In genomic region chr12:5456906-5457305, GRCh38 we compare ENCODE assay signal across 10 cellular contexts. TPM values are rescaled to one million over a fixed set of nuclear protein-coding genes. Genes with fewer than 3 reads are reported as not detected.
DNase-seq lines count a peak whose midpoint lies in the region; ATAC-seq and TF ChIP-seq lines count a peak whose summit lies in the region.
"Had no signal": no experiment of that assay in that cellular context is flagged by ENCODE, and none has a peak within 500 bp of the region (broad histone marks: within the 10 kb centered on the region; RNA-seq: fewer than 3 reads in every experiment).

No MANE protein-coding gene starts in this region.

- H2BK12ac ChIP-seq in H9 (ENCODE audit: insufficient read length, low read depth, low read length), result no peak overlapping the region

- peak overlapping the region; percentile 29 for H4K5ac ChIP-seq in H9 (ENCODE audit: insufficient read length, low read depth, low read length)

- H3K18ac ChIP-seq in H9 (ENCODE audit: insufficient read length, low read depth, low read length), result no peak overlapping the region

- no peaks in the 10 kb centered on the region for H3K79me2 ChIP-seq in H9 (ENCODE audit: insufficient read depth, low read length)

- no peak overlapping the region for H3K4me3 Mint-ChIP-seq in H9

- no peak overlapping the region for H3K27ac Mint-ChIP-seq in H9
- H3K27ac Mint-ChIP-seq: activated T-helper 2 cell treated with anti-CD3 and anti-CD28 coated beads, Interferon-gamma antibody, Interleukin-2, Interleukin-4, amounts not matched to agents 10 μg/mL and 5 μg/mL and 100 μg/mL, durations not matched to agents 14 hours and 24 hours and 36 hours had no signal

- no peak overlapping the region for H2AK5ac ChIP-seq in H9 (ENCODE audit: insufficient read length, low read length)

- no peak overlapping the region for H2BK5ac ChIP-seq in H9 (ENCODE audit: insufficient read length, low read length)

- H2AFZ ChIP-seq in H9 (ENCODE audit: low read length), result no peak overlapping the region

- no peak overlapping the region for H4K91ac ChIP-seq in H9 (ENCODE audit: insufficient read length, low read depth, low read length)

- DNase-seq in H9 (no peak), SW 1271 (lab: John Stamatoyannopoulos, UW) (peak; percentile 34 to 73), left ventricle myocardium superior (no peak), spleen (no peak), hypothalamus (lab: John Stamatoyannopoulos, UW) (no peak), 8988T (no peak)
- DNase-seq: NCI-H1048 had no signal

- H3K4ac ChIP-seq in H9 (ENCODE audit: low read depth, low read length), result no peak overlapping the region

- H3K4me1 Mint-ChIP-seq in H9, result peaks cover 9 to 12% of the 10 kb centered on the region in 2 experiments

- WGBS in H9 (ENCODE audit: extremely low coverage, insufficient read length, low lambda C conversion rate), result no CpG with 5 or more reads among the region's 8 CpGs
- whole genome bisulfite sequencing in spleen, 5 donors, result 2 to 11% (median 11%) methylated on average over 6 to 8 of the region's 8 CpGs

- H3K4me3 ChIP-seq in spleen, result no peak overlapping the region

- H4K8ac ChIP-seq in H9 (replicated peaks; ENCODE audit: insufficient read length, low read depth, low read length), result no peak overlapping the region

- no peak overlapping the region for H3K14ac ChIP-seq in H9 (ENCODE audit: insufficient read depth, low read length)

- no peaks in the 10 kb centered on the region for H3K23me2 ChIP-seq in H9 (ENCODE audit: insufficient read length, low read depth, low read length, poor library complexity, severe bottlenecking)

- ATAC-seq in left ventricle myocardium superior (peak; percentile 45), HG02678 (IDR thresholded peaks at IDR 0.05; ENCODE audit: unreplicated experiment) (no peak)
- ATAC-seq: foreskin keratinocyte had no signal

- H3K27me3 Mint-ChIP-seq in H9 (ENCODE audit: low read depth), result peaks cover 7% of the 10 kb centered on the region

- TF ChIP-seq CTCF in H9 (conservative IDR thresholded peaks at IDR 0.05) (no peak), spleen (IDR thresholded peaks at IDR 0.05 in 8 of 11, conservative IDR thresholded peaks at IDR 0.05 in 3 of 11) (no peak)

- H3K36me3 Mint-ChIP-seq in H9 (ENCODE audit: insufficient read depth in 1 of 3, low read depth in 3 of 3), result no peaks in the 10 kb centered on the region; a peak in 1 of 7 replicates

- H3K9me3 ChIP-seq in H9 (ENCODE audit: control insufficient read depth, low read depth, low read length) (no peaks in the 10 kb centered on the region), spleen (no peaks in the 10 kb centered on the region)

- no peak overlapping the region for H2BK15ac ChIP-seq in H9 (ENCODE audit: low read depth, low read length)

- H3K36me3 ChIP-seq in spleen, result no peaks in the 10 kb centered on the region

- no peak overlapping the region for H3K27ac ChIP-seq in H9 (ENCODE audit: insufficient read length, low read depth, low read length)
- peak overlapping the region in 7 of 8 donors; percentile 20 to 65 (median 51) for H3K27ac ChIP-seq in spleen
- H3K27ac ChIP-seq: foreskin keratinocyte had no signal

- H3K23ac ChIP-seq in H9 (ENCODE audit: insufficient read length, low read depth, low read length), result no peak overlapping the region

- H3K4me1 ChIP-seq in H9 (ENCODE audit: insufficient read depth, low read length) (peaks cover 5% of the 10 kb centered on the region; the same call in 1 of the 2 replicates), spleen (peaks cover 7 to 15% (median 12%) of the 10 kb centered on the region in 6 donors)

- no peaks in the 10 kb centered on the region for H4K20me1 ChIP-seq in H9 (ENCODE audit: control insufficient read depth, insufficient read depth, insufficient read length)

- TF ChIP-seq POLR2A in spleen (IDR thresholded peaks at IDR 0.05), result no peak

- H3K9ac ChIP-seq in H9 (ENCODE audit: extremely low read depth, insufficient read length, low read length), result no peak overlapping the region

- no peak overlapping the region for H3K56ac ChIP-seq in H9 (ENCODE audit: insufficient read length, low read depth, low read length)

- H3T11ph ChIP-seq in H9 (ENCODE audit: low read length), result no peak overlapping the region

- H3K4me2 ChIP-seq in H9 (ENCODE audit: insufficient read depth, insufficient read length, low read length), result no peak overlapping the region

- no peak overlapping the region for H2BK20ac ChIP-seq in H9 (ENCODE audit: low read depth, low read length, poor library complexity, severe bottlenecking)

- intact Hi-C loops in left ventricle myocardium superior (cut with micrococcal nuclease), result no loop called here
- intact Hi-C loops in spleen (cut with DNase I; ENCODE audit: low total_unique reads), result no loop called here

- peaks cover 0 to 6% of the 10 kb centered on the region in 2 experiments; a peak in 1 of 5 replicates for H3K9me3 Mint-ChIP-seq in H9
- H3K9me3 Mint-ChIP-seq: activated T-helper 2 cell treated with anti-CD3 and anti-CD28 coated beads, Interferon-gamma antibody, Interleukin-2, Interleukin-4, amounts not matched to agents 10 μg/mL and 5 μg/mL and 100 μg/mL, durations not matched to agents 14 hours and 24 hours and 36 hours had no signal

- no peaks in the 10 kb centered on the region for H3K79me1 ChIP-seq in H9 (ENCODE audit: insufficient read depth, low read depth, low read length, poor library complexity, severe bottlenecking)

- H3K27me3 ChIP-seq in H9 (ENCODE audit: insufficient read depth, low read length), result no peaks in the 10 kb centered on the region
- H3K27me3 ChIP-seq in spleen (replicated peaks in 1 of 7), result peaks cover 0 to 5% (median 0%) of the 10 kb centered on the region in 7 donors
- H3K27me3 ChIP-seq: foreskin keratinocyte had no signal

- H2BK120ac ChIP-seq in H9 (ENCODE audit: low read depth, low read length, poor library complexity, severe bottlenecking), result no peak overlapping the region

RNA-seq across cellular contexts. Expression of gene NTF3, which starts 25.0 kb away (rescaled TPM):
- 0.48 TPM in 2 replicates for total RNA-seq in H9 (2021)
- total RNA-seq in left ventricle myocardium superior, result 1.1 TPM
- 1 to 10 TPM in 5 of 7 donors, under 1 TPM in 1, not detected in 1; 0.72 to 5.8 (median 4.2) TPM for total RNA-seq in spleen
- polyA plus RNA-seq in spleen, result 1 to 10 TPM in 2 of 3 donors, under 1 TPM in 1; 0.80 to 2.4 (median 2.2) TPM
- total RNA-seq: activated T-helper 2 cell treated with anti-CD3 and anti-CD28 coated beads, Interferon-gamma antibody, Interleukin-2, Interleukin-4, amounts not matched to agents 10 μg/mL and 5 μg/mL and 100 μg/mL, durations not matched to agents 14 hours and 24 hours and 36 hours; foreskin keratinocyte had no signal
- polyA plus RNA-seq: foreskin keratinocyte had no signal

Comparison
In these comparisons a context has a peak if more than half of its experiments do, and no peak if none do; other contexts are left out.
1. DNase-seq: peak in SW 1271 (2 of 2); none in H9 (single experiment), left ventricle myocardium superior (single experiment), spleen (single experiment), hypothalamus (0 of 51) and 8988T (single experiment).